Comparison of ENCODE assay signal across 9 cellular contexts in the genomic region with DNA sequence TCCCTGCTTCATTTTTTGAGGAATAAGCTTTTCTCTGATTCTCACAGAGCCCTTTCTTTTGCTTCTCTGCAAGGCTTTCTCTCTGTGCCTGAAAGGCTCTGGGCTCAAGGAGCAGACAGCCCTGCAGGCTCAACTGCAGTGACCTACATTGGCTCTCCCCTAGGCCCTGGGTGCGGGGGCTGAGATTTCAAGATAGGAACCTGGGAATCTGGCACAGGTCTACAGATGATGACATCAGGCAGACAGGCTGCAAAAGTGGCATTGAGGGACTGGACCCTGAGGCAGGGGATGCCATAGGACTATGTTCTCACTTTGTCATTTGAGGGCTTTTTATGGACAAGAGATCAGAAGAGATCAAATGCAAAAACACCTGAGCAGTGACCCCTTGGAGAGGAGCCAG. TPM values are rescaled to one million over a fixed set of nuclear protein-coding genes. Genes with fewer than 3 reads are reported as not detected.
A peak's percentile ranks its signal among the peaks of the same experiment; 100 is the strongest.
DNase-seq lines count a peak whose midpoint lies in the region; ATAC-seq and TF ChIP-seq lines count a peak whose summit lies in the region.
"Had no signal": no experiment of that assay in that cellular context is flagged by ENCODE, and none has a peak within 500 bp of the region (broad histone marks: within the 10 kb centered on the region; RNA-seq: fewer than 3 reads in every experiment).

No MANE protein-coding gene starts in this region.

- no peaks in the 10 kb centered on the region for H4K20me1 ChIP-seq in mammary epithelial cell (ENCODE audit: insufficient read depth, low read length)

- TF ChIP-seq CTCF in breast epithelium (IDR thresholded peaks at IDR 0.05) (no peak), mammary epithelial cell (conservative IDR thresholded peaks at IDR 0.05 in 1 of 2, IDR thresholded peaks at IDR 0.05 in 1 of 2; ENCODE audit: extremely low read depth in 1 of 2, insufficient read depth in 1 of 2, low read depth in 1 of 2, low read length in 2 of 2) (no peak), type B pancreatic cell (conservative IDR thresholded peaks at IDR 0.05) (no peak)

- peaks cover 26% of the 10 kb centered on the region for H3K27me3 Mint-ChIP-seq in dendritic cell treated with granulocyte-macrophage colony-stimulating factor and Interleukin-4, amounts not matched to agents 40 ng/mL and 50 ng/mL, for 4 days
- no peaks in the 10 kb centered on the region for H3K27me3 Mint-ChIP-seq in type B pancreatic cell

- no peaks in the 10 kb centered on the region for H3K9me3 ChIP-seq in breast epithelium
- H3K9me3 ChIP-seq in mammary epithelial cell (replicated peaks; ENCODE audit: insufficient read depth, low read length) = no peaks in the 10 kb centered on the region
- no peaks in the 10 kb centered on the region for H3K9me3 ChIP-seq in muscle layer of duodenum (ENCODE audit: control insufficient read depth in 1 of 2, low read length in 2 of 2)

- no peaks in the 10 kb centered on the region for H3K9me3 Mint-ChIP-seq in dendritic cell treated with granulocyte-macrophage colony-stimulating factor and Interleukin-4, amounts not matched to agents 40 ng/mL and 50 ng/mL, for 4 days
- H3K9me3 Mint-ChIP-seq in type B pancreatic cell = no peaks in the 10 kb centered on the region
- H3K9me3 Mint-ChIP-seq: activated T-cell treated with anti-CD3 and anti-CD28 coated beads, Interleukin-2, amount 50 U/mL, for 4 hours had no signal

- dilution Hi-C loops in mammary epithelial cell (cut with HindIII; ENCODE audit: low sequenced_read_pairs) = loop anchor here (10.0 kb wide), 1 partner anchor 64 kb away; a partner anchor contains a TSS

- no peak overlapping the region for H2AFZ ChIP-seq in mammary epithelial cell (ENCODE audit: low read depth, low read length)

- H3K27ac ChIP-seq in breast epithelium (peak overlapping the region; percentile 98 to 99), mammary epithelial cell (ENCODE audit: insufficient read depth, low read depth, low read length) (no peak overlapping the region), muscle layer of duodenum (ENCODE audit: low read length) (peak overlapping the region; percentile 90)

- H3K27ac Mint-ChIP-seq in dendritic cell treated with granulocyte-macrophage colony-stimulating factor and Interleukin-4, amounts not matched to agents 40 ng/mL and 50 ng/mL, for 4 days = peak overlapping the region; percentile 97
- peak overlapping the region; percentile 93 for H3K27ac Mint-ChIP-seq in type B pancreatic cell

- no peak overlapping the region for H3K4me2 ChIP-seq in mammary epithelial cell (ENCODE audit: insufficient read depth, low read depth, low read length)

- no TSS peak for BruUV-seq in mammary epithelial cell (replicated peaks; lab: Mats Ljungman, UMichigan)

- 11% methylated on average over 1 of the region's 1 CpG for WGBS in mammary epithelial cell (ENCODE audit: low coverage, missing lambda C conversion rate)

- ATAC-seq in GM21786 (IDR thresholded peaks at IDR 0.05; ENCODE audit: unreplicated experiment) = no peak
- ATAC-seq: activated T-cell treated with anti-CD3 and anti-CD28 coated beads, Interleukin-2, amount 50 U/mL, for 4 hours had no signal

- in situ Hi-C loops in mammary epithelial cell (cut with MboI; ENCODE audit: low sequenced_read_pairs in 2 of 2) = no loop called here

- H3K36me3 ChIP-seq in breast epithelium = no peaks in the 10 kb centered on the region
- H3K36me3 ChIP-seq in mammary epithelial cell (ENCODE audit: insufficient read depth, low read length) = no peaks in the 10 kb centered on the region
- H3K36me3 ChIP-seq in muscle layer of duodenum (ENCODE audit: control insufficient read depth in 1 of 2, insufficient read depth in 2 of 2, low read length in 2 of 2) = peaks cover 0 to 6% of the 10 kb centered on the region in 2 donors

- peaks cover 79% of the 10 kb centered on the region for H3K4me1 Mint-ChIP-seq in dendritic cell treated with granulocyte-macrophage colony-stimulating factor and Interleukin-4, amounts not matched to agents 40 ng/mL and 50 ng/mL, for 4 days (ENCODE audit: low read depth)
- H3K4me1 Mint-ChIP-seq in type B pancreatic cell (ENCODE audit: unreplicated experiment) = peaks cover 74% of the 10 kb centered on the region

- H3K4me1 ChIP-seq in breast epithelium (peaks cover 3 to 66% of the 10 kb centered on the region in 2 donors), mammary epithelial cell (ENCODE audit: insufficient read depth, low read length) (peaks cover 52% of the 10 kb centered on the region), muscle layer of duodenum (ENCODE audit: control insufficient read depth in 1 of 2, insufficient read depth in 2 of 2, low read length in 2 of 2) (peaks cover 64 to 81% of the 10 kb centered on the region in 2 donors)

- no peaks in the 10 kb centered on the region for H3K27me3 ChIP-seq in breast epithelium
- H3K27me3 ChIP-seq in mammary epithelial cell (ENCODE audit: insufficient read depth, low read length) = no peaks in the 10 kb centered on the region
- no peaks in the 10 kb centered on the region for H3K27me3 ChIP-seq in muscle layer of duodenum (ENCODE audit: low read depth, low read length)

- no peaks in the 10 kb centered on the region for H3K36me3 Mint-ChIP-seq in dendritic cell treated with granulocyte-macrophage colony-stimulating factor and Interleukin-4, amounts not matched to agents 40 ng/mL and 50 ng/mL, for 4 days (ENCODE audit: low read depth)
- H3K36me3 Mint-ChIP-seq in type B pancreatic cell = no peaks in the 10 kb centered on the region

- intact Hi-C loops in breast epithelium (cut with DNase I; ENCODE audit: low total_unique reads) = loop anchor here (10.0 kb wide), 1 partner anchor 46 kb away; a partner anchor contains a TSS
- intact Hi-C loops in mammary epithelial cell (cut with micrococcal nuclease) = loop anchor here (2.0 kb wide), 1 partner anchor 24 kb away; no protein-coding TSS in a partner anchor
- intact Hi-C loops in dendritic cell treated with granulocyte-macrophage colony-stimulating factor and Interleukin-4, amounts not matched to agents 40 ng/mL and 50 ng/mL, for 4 days (cut with micrococcal nuclease) = loop anchor here (2.0 kb wide), 1 partner anchor 14 kb away; no protein-coding TSS in a partner anchor

- CTCF ChIA-PET in mammary epithelial cell (lab: Charles Lee; ENCODE audit: low non-redundant PET) = interaction anchor here (0.9 kb wide), 1 partner anchor 10 kb away, joined by 3 read pairs; no protein-coding TSS in a partner anchor

- no peak overlapping the region for H3K9ac ChIP-seq in mammary epithelial cell (ENCODE audit: insufficient read depth, low read length)

- H3K4me3 ChIP-seq in breast epithelium (no peak overlapping the region), mammary epithelial cell (replicated peaks in 1 of 3; ENCODE audit: insufficient read depth in 1 of 3, low read depth in 2 of 3, low read length in 3 of 3) (no peak overlapping the region), muscle layer of duodenum (ENCODE audit: low read depth in 1 of 2, low read length in 2 of 2) (no peak overlapping the region)

- peak; percentile 41 to 51 for DNase-seq in breast epithelium (ENCODE audit: low spot score in 2 of 2)
- DNase-seq in mammary epithelial cell = no peak
- DNase-seq in type B pancreatic cell (ENCODE audit: extremely low spot score, unreplicated experiment) = no peak
- DNase-seq in MV-4-11 (lab: John Stamatoyannopoulos, UW) = no peak
- DNase-seq in activated naive CD4-positive, alpha-beta T cell treated with Interleukin-2 at 50 U/mL for 16 hours = no peak
- DNase-seq: activated T-cell treated with anti-CD3 and anti-CD28 coated beads, Interleukin-2, amount 50 U/mL, for 4 hours had no signal

- no peak overlapping the region for H3K4me3 Mint-ChIP-seq in dendritic cell treated with granulocyte-macrophage colony-stimulating factor and Interleukin-4, amounts not matched to agents 40 ng/mL and 50 ng/mL, for 4 days
- H3K4me3 Mint-ChIP-seq in type B pancreatic cell = peak overlapping the region; percentile 39

- TF ChIP-seq POLR2A in breast epithelium (IDR thresholded peaks at IDR 0.05) = no peak

- H3K79me2 ChIP-seq in mammary epithelial cell (ENCODE audit: insufficient read depth, low read length) = no peaks in the 10 kb centered on the region

RNA-seq across cellular contexts. Expression of a gene that starts 10.1 kb away (rescaled TPM):
- total RNA-seq in breast epithelium (10 to 100 TPM in 1 of 3 donors, 1 to 10 TPM in 2; 8.8 to 10.5 (median 9.2) TPM), mammary epithelial cell (10 to 100 TPM in 1 of 2 donors, 1 to 10 TPM in 1; 2.0 to 25.9 TPM), type B pancreatic cell (ENCODE audit: low replicate concordance) (5.7 and 9.5 TPM in 2 replicates)
- polyA plus RNA-seq in mammary epithelial cell = 7.9 TPM
- 41.0 TPM for polyA minus RNA-seq in mammary epithelial cell

RNA-seq across cellular contexts. Expression of a gene that starts 11.3 kb away (rescaled TPM):
- total RNA-seq in breast epithelium (10 to 100 TPM; 49.3 to 79.3 (median 78.2) TPM), mammary epithelial cell (10 to 100 TPM; 36.8 to 72.1 TPM), type B pancreatic cell (ENCODE audit: low replicate concordance) (86.3 and 128 TPM in 2 replicates)
- polyA plus RNA-seq in mammary epithelial cell = 41.3 TPM
- 53.9 TPM for polyA minus RNA-seq in mammary epithelial cell

RNA-seq across cellular contexts. Expression of a gene that starts 29.9 kb away (rescaled TPM):
- total RNA-seq in breast epithelium = 10 to 100 TPM; 57.4 to 67.0 (median 65.1) TPM
- total RNA-seq in mammary epithelial cell = 10 to 100 TPM; 28.7 to 61.9 TPM
- 25.7 TPM for polyA plus RNA-seq in mammary epithelial cell
- 74.9 TPM for polyA minus RNA-seq in mammary epithelial cell
- total RNA-seq in type B pancreatic cell (ENCODE audit: low replicate concordance) = 63.0 and 101 TPM in 2 replicates

RNA-seq across cellular contexts. Expression of a gene that starts 47.7 kb away (rescaled TPM):
- total RNA-seq in breast epithelium = 10 to 100 TPM; 41.6 to 61.0 (median 48.1) TPM
- 10 to 100 TPM; 10.8 to 11.7 TPM for total RNA-seq in mammary epithelial cell
- 10.0 TPM for polyA plus RNA-seq in mammary epithelial cell
- 33.1 TPM for polyA minus RNA-seq in mammary epithelial cell
- 18.3 and 37.0 TPM in 2 replicates for total RNA-seq in type B pancreatic cell (ENCODE audit: low replicate concordance)

RNA-seq across cellular contexts. Expression of a gene that starts 56.2 kb away (rescaled TPM):
- total RNA-seq in breast epithelium (10 to 100 TPM; 50.7 to 74.7 (median 59.7) TPM), mammary epithelial cell (10 to 100 TPM; 59.3 to 85.6 TPM), type B pancreatic cell (ENCODE audit: low replicate concordance) (93.2 and 123 TPM in 2 replicates)
- 91.2 TPM for polyA plus RNA-seq in mammary epithelial cell
- 116 TPM for polyA minus RNA-seq in mammary epithelial cell

Comparison
In these comparisons a context has a peak if more than half of its experiments do, and no peak if none do; other contexts are left out.
1. DNase-seq: peak in breast epithelium (2 of 2); none in mammary epithelial cell (single experiment), type B pancreatic cell (single experiment), MV-4-11 (single experiment) and activated naive CD4-positive, alpha-beta T cell treated with Interleukin-2 at 50 U/mL for 16 hours (single experiment).